ENCODE assay signal across 31 cellular contexts in genomic region chr4:11908205-11908604, GRCh38.
"Had no signal": no experiment of that assay in that cellular context is flagged by ENCODE, and none has a peak within 500 bp of the region (broad histone marks: within the 10 kb centered on the region; RNA-seq: fewer than 3 reads in every experiment).

No MANE protein-coding gene starts in this region.

- FAIRE-seq: colon had no signal

- ATAC-seq: activated CD4-positive, alpha-beta T cell treated with anti-CD3 and anti-CD28 coated beads for 36 hours; activated CD8-positive, alpha-beta memory T cell treated with anti-CD3 and anti-CD28 coated beads, Interleukin-2, amount 10 ng/mL, durations not matched to agents 7 days and 5 days; activated CD8-positive, alpha-beta T cell treated with anti-CD3 and anti-CD28 coated beads, Interleukin-2, amount 10 ng/mL, durations not matched to agents 7 days and 5 days; activated naive CD8-positive, alpha-beta T cell treated with anti-CD3 and anti-CD28 coated beads, Interleukin-2, amount 50 U/mL, for 24 hours; body of pancreas; effector memory CD8-positive, alpha-beta T cell; gastroesophageal sphincter; T-helper 17 cell had no signal

- DNase-seq: activated CD4-positive, alpha-beta memory T cell treated with anti-CD3 and anti-CD28 coated beads for 36 hours; activated CD4-positive, alpha-beta T cell treated with anti-CD3 and anti-CD28 coated beads for 36 hours; activated CD4-positive, alpha-beta T cell treated with anti-CD3 and anti-CD28 coated beads, Interleukin-2, amount 10 ng/mL, durations not matched to agents 24 days and 14 days; activated CD4-positive, CD25-positive, alpha-beta regulatory T cell; activated CD4-positive, CD25-positive, alpha-beta regulatory T cell treated with anti-CD3 and anti-CD28 coated beads, Interleukin-2, amount 50 U/mL, for 72 hours; activated CD8-positive, alpha-beta memory T cell treated with anti-CD3 and anti-CD28 coated beads, Interleukin-2, amount 10 ng/mL, durations not matched to agents 7 days and 5 days; activated CD8-positive, alpha-beta memory T cell treated with anti-CD3 and anti-CD28 coated beads, Interleukin-2, amount 50 U/mL, for 4 hours; activated CD8-positive, alpha-beta T cell treated with anti-CD3 and anti-CD28 coated beads, Interleukin-2, amount 10 ng/mL, durations not matched to agents 7 days and 5 days; activated effector memory CD4-positive, alpha-beta T cell treated with anti-CD3 and anti-CD28 coated beads, Interleukin-2, amount 50 U/mL, for 16 hours; activated naive CD4-positive, alpha-beta T cell treated with anti-CD3 and anti-CD28 coated beads for 36 hours; activated naive CD8-positive, alpha-beta T cell treated with anti-CD3 and anti-CD28 coated beads for 36 hours; activated naive CD8-positive, alpha-beta T cell treated with anti-CD3 and anti-CD28 coated beads, Interleukin-2, amount 50 U/mL, for 24 hours; activated T-cell treated with anti-CD3 and anti-CD28 coated beads, Interleukin-2, amount 50 U/mL, for 1 hour; activated T-cell treated with anti-CD3 and anti-CD28 coated beads, Interleukin-2, amount 50 U/mL, for 48 hours; adrenal gland; amygdala; aorta; body of pancreas; caudate nucleus; cortex of kidney; dermis blood vessel endothelial cell; effector CD4-positive, alpha-beta T cell; effector memory CD8-positive, alpha-beta T cell; esophagus squamous epithelium; foreskin melanocyte; T-helper 1 cell; T-helper 17 cell; T1000; WERI-Rb-1 had no signal

- H3K4me1 ChIP-seq: body of pancreas, gastroesophageal sphincter had no signal

- H3K9me3 ChIP-seq: adrenal gland, body of pancreas, esophagus squamous epithelium, gastroesophageal sphincter had no signal

- H3K4me3 ChIP-seq: adrenal gland, body of pancreas, esophagus squamous epithelium, gastroesophageal sphincter had no signal

- H3K27me3 ChIP-seq: adrenal gland, body of pancreas, esophagus squamous epithelium, gastroesophageal sphincter had no signal

- H3K27ac ChIP-seq: adrenal gland, body of pancreas, esophagus squamous epithelium, gastroesophageal sphincter, WERI-Rb-1 had no signal

- H3K36me3 ChIP-seq: adrenal gland, esophagus squamous epithelium, gastroesophageal sphincter, WERI-Rb-1 had no signal
